ENCODE assay signal across 30 cellular contexts in genomic region chr2:17940105-17940630, GRCh38.
"Had no signal": no experiment of that assay in that cellular context is flagged by ENCODE, and none has a peak within 500 bp of the region (broad histone marks: within the 10 kb centered on the region; RNA-seq: fewer than 3 reads in every experiment).

No MANE protein-coding gene starts in this region.

- H3K4me2 ChIP-seq: hepatocyte had no signal

- H3K79me2 ChIP-seq: hepatocyte had no signal

- H3K4me1 ChIP-seq: esophagus squamous epithelium, foreskin keratinocyte, gastroesophageal sphincter, heart right ventricle had no signal

- H3K36me3 ChIP-seq: brain microvascular endothelial cell, esophagus squamous epithelium, gastroesophageal sphincter, heart right ventricle, WERI-Rb-1 had no signal

- H3K27me3 ChIP-seq: brain microvascular endothelial cell, esophagus squamous epithelium, gastroesophageal sphincter, heart right ventricle had no signal

- H3K4me3 ChIP-seq: coronary artery, dorsolateral prefrontal cortex, esophagus squamous epithelium, gastroesophageal sphincter, heart right ventricle, hepatocyte had no signal

- ATAC-seq: activated CD4-positive, CD25-positive, alpha-beta regulatory T cell treated with anti-CD3 and anti-CD28 coated beads, Interleukin-2, amount 50 U/mL, for 24 hours; activated CD8-positive, alpha-beta T cell treated with anti-CD3 and anti-CD28 coated beads, Interleukin-2, amount 10 ng/mL, durations not matched to agents 7 days and 5 days; activated T-cell treated with anti-CD3 and anti-CD28 coated beads, Interleukin-2, amount 50 U/mL, for 72 hours; effector memory CD8-positive, alpha-beta T cell; foreskin keratinocyte; gastroesophageal sphincter; heart right ventricle; T-helper 17 cell had no signal

- H3K9me3 ChIP-seq: esophagus squamous epithelium had no signal

- FAIRE-seq: astrocyte, bronchial epithelial cell had no signal

- H2AFZ ChIP-seq: hepatocyte had no signal

- DNase-seq: activated B cell treated with CpG ODN at 0.5 μM for 24 hours; activated CD4-positive, alpha-beta T cell treated with anti-CD3 and anti-CD28 coated beads for 48 hours; activated CD4-positive, alpha-beta T cell treated with anti-CD3 and anti-CD28 coated beads, Interleukin-2, amount 50 U/mL, for 1 hour; activated CD4-positive, alpha-beta T cell treated with anti-CD3 and anti-CD28 coated beads, Interleukin-2, amount 50 U/mL, for 48 hours; activated CD8-positive, alpha-beta memory T cell treated with anti-CD3 and anti-CD28 coated beads, Interleukin-2, amount 50 U/mL, for 48 hours; activated CD8-positive, alpha-beta T cell treated with anti-CD3 and anti-CD28 coated beads, Interleukin-2, amount 10 ng/mL, durations not matched to agents 7 days and 5 days; activated gamma-delta T cell; activated naive CD4-positive, alpha-beta T cell; activated naive CD4-positive, alpha-beta T cell treated with anti-CD3 and anti-CD28 coated beads, Interleukin-2, amount 10 ng/mL, durations not matched to agents 7 days and 5 days; activated T-cell treated with anti-CD3 and anti-CD28 coated beads for 4 hours; activated T-cell treated with anti-CD3 and anti-CD28 coated beads, Interleukin-2, amount 50 U/mL, for 24 hours; activated T-cell treated with anti-CD3 and anti-CD28 coated beads, Interleukin-2, amount 50 U/mL, for 72 hours; amniotic stem cell; brain microvascular endothelial cell; dorsolateral prefrontal cortex; effector memory CD8-positive, alpha-beta T cell; esophagus squamous epithelium; foreskin keratinocyte; heart right ventricle; T-helper 1 cell; T-helper 17 cell; T1000; WERI-Rb-1 had no signal

- H3K27ac ChIP-seq: brain microvascular endothelial cell, coronary artery, epithelial cell of prostate, esophagus squamous epithelium, foreskin keratinocyte, gastroesophageal sphincter, heart right ventricle, hepatocyte, WERI-Rb-1 had no signal
